Comparison of ENCODE assay signal across 26 cellular contexts in the genomic region with DNA sequence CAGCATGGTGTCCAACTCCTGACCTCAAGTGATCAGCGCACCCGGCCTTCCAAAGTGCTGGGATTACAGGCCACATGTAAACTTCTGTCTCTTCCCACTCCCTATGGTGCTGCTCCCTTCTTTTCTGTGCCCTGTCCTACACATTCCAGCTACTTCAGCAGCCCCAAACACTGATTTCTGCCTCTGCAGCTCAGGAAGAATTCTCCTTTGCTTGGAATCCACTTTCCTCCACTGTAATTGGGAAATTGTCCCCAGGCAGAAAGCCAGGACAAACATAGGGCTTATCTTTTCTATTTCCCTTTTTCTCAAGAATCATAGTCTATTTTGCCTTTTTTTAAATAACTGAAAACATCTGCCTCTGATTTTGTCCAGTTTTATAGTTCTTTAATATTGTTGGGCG. TPM values are rescaled to one million over a fixed set of nuclear protein-coding genes. Genes with fewer than 3 reads are reported as not detected.
A peak's percentile ranks its signal among the peaks of the same experiment; 100 is the strongest.
DNase-seq lines count a peak whose midpoint lies in the region; ATAC-seq and TF ChIP-seq lines count a peak whose summit lies in the region.
"Had no signal": no experiment of that assay in that cellular context is flagged by ENCODE, and none has a peak within 500 bp of the region (broad histone marks: within the 10 kb centered on the region; RNA-seq: fewer than 3 reads in every experiment).

No MANE protein-coding gene starts in this region.

- WGBS in suprapubic skin, result 77% methylated on average over 3 of the region's 3 CpGs

- POLR2A ChIA-PET in AG04449 (lab: Yijun Ruan, JAX) (interaction anchor here (0.7 to 0.8 kb wide), 2 partner anchors 20 to 21 kb away, joined by 3 to 5 read pairs; no protein-coding TSS in a partner anchor), HEK293 (lab: Yijun Ruan, JAX) (no interaction called here)

- H3K4me3 ChIP-seq in AG04449 (ENCODE audit: low read depth, low read length), result no peak overlapping the region
- H3K4me3 ChIP-seq in HEK293 (ENCODE audit: low read depth, low read length), result no peak overlapping the region
- no peak overlapping the region for H3K4me3 ChIP-seq in suprapubic skin
- H3K4me3 ChIP-seq: HAP-1, hepatocyte, skin epidermis, tibial nerve had no signal

- TF ChIP-seq CTCF in AG04449 (IDR thresholded peaks at IDR 0.05; ENCODE audit: insufficient read depth, low read length, missing control alignments), result no peak
- no peak for TF ChIP-seq CTCF in HEK293 (tag by site-specific recombination; IDR thresholded peaks at IDR 0.05)
- TF ChIP-seq CTCF in suprapubic skin (IDR thresholded peaks at IDR 0.05), result no peak

- H3K27ac ChIP-seq in HEK293 (ENCODE audit: extremely low read depth, low read depth, low read length) (no peak overlapping the region), suprapubic skin (no peak overlapping the region)
- H3K27ac ChIP-seq: hepatocyte, KMS-11, skin epidermis, tibial nerve had no signal

- no peaks in the 10 kb centered on the region for H3K9me3 ChIP-seq in HEK293 (ENCODE audit: control insufficient read depth, insufficient read depth, low read depth, low read length)
- H3K9me3 ChIP-seq in suprapubic skin, result no peaks in the 10 kb centered on the region
- H3K9me3 ChIP-seq: BE2C, HAP-1, tibial nerve had no signal

- H3K4me1 ChIP-seq in HEK293 (ENCODE audit: control insufficient read depth, insufficient read depth, low read length), result no peaks in the 10 kb centered on the region
- no peaks in the 10 kb centered on the region for H3K4me1 ChIP-seq in suprapubic skin
- H3K4me1 ChIP-seq: BE2C, HAP-1 had no signal

- H3K27me3 ChIP-seq in suprapubic skin, result no peaks in the 10 kb centered on the region
- H3K27me3 ChIP-seq: BE2C, hepatocyte, tibial nerve had no signal

- no peak for TF ChIP-seq EP300 in suprapubic skin (IDR thresholded peaks at IDR 0.05)

- DNase-seq in AG04449 (ENCODE audit: low read depth, low spot score) (peak; percentile 23), dedifferentiated amniotic fluid mesenchymal stem cell (ENCODE audit: extremely low spot score) (peak; percentile 31), hepatic stellate cell (ENCODE audit: low spot score) (peak; percentile 31), suprapubic skin (ENCODE audit: low spot score in 2 of 2) (no peak), DMS153 (lab: John Stamatoyannopoulos, UW) (no peak)
- DNase-seq: activated CD4-positive, CD25-positive, alpha-beta regulatory T cell treated with anti-CD3 and anti-CD28 coated beads, Interleukin-2, amount 50 U/mL, for 72 hours; activated CD8-positive, alpha-beta T cell treated with anti-CD3 and anti-CD28 coated beads for 36 hours; activated effector memory CD4-positive, alpha-beta T cell treated with Interleukin-2 at 50 U/mL for 16 hours; activated naive CD8-positive, alpha-beta T cell treated with anti-CD3 and anti-CD28 coated beads for 36 hours; BE2C; effector CD8-positive, alpha-beta T cell; GDM1; mesendoderm; NCI-H1436; NCI-H2081 treated with DMSO at 0.1 percent for 48 hours; NCI-H226; T-helper 1 cell had no signal

- no peak for TF ChIP-seq POLR2A in suprapubic skin (IDR thresholded peaks at IDR 0.05)

- H3K36me3 ChIP-seq in HEK293 (ENCODE audit: control insufficient read depth in 2 of 2, insufficient read depth in 1 of 2, low read length in 2 of 2) (no peaks in the 10 kb centered on the region; a peak in 1 of 3 replicates), suprapubic skin (no peaks in the 10 kb centered on the region)
- H3K36me3 ChIP-seq: BE2C, HAP-1, tibial nerve had no signal

- CTCF ChIA-PET in AG04449 (lab: Yijun Ruan, JAX) (no interaction called here), HEK293 (lab: Yijun Ruan, JAX) (interaction anchor here (1.5 kb wide), 1 partner anchor 10 kb away, joined by 4 read pairs; no protein-coding TSS in a partner anchor)

- ATAC-seq in HG03378 (IDR thresholded peaks at IDR 0.05; ENCODE audit: unreplicated experiment) (no peak), GM18519 (IDR thresholded peaks at IDR 0.05; ENCODE audit: low FRiP score, unreplicated experiment) (no peak)
- ATAC-seq: Panc1 had no signal

TF ChIP-seq in HEK293, 187 proteins besides CTCF, POLR2A, EP300 and RAD21:
- TF ChIP-seq ZNF221 (tag by site-specific recombination; IDR thresholded peaks at IDR 0.05; ENCODE audit: borderline replicate concordance), result no peak
- TF ChIP-seq OSR2 (tag by site-specific recombination; IDR thresholded peaks at IDR 0.05), result peak; percentile 35; the same call in 1 of the 2 replicates

RNA-seq across cellular contexts. Expression of a gene that starts 21.3 kb away (rescaled TPM):
- 10 to 100 TPM; 53.8 to 61.8 (median 55.0) TPM for total RNA-seq in suprapubic skin

RNA-seq across cellular contexts. Expression of a gene that starts 32.0 kb away (rescaled TPM):
- total RNA-seq in suprapubic skin, result 10 to 100 TPM; 11.8 to 23.3 (median 14.6) TPM

Comparison
In these comparisons a context has a peak if more than half of its experiments do, and no peak if none do; other contexts are left out.
1. DNase-seq: peak in AG04449 (single experiment), dedifferentiated amniotic fluid mesenchymal stem cell (single experiment) and hepatic stellate cell (single experiment); none in suprapubic skin (0 of 2) and DMS153 (single experiment).